19 cellular contexts compared by ENCODE assay signal in genomic region chr22:40395607-40396006, GRCh38. TPM values are rescaled to one million over a fixed set of nuclear protein-coding genes. Genes with fewer than 3 reads are reported as not detected.
A peak's percentile ranks its signal among the peaks of the same experiment; 100 is the strongest.
DNase-seq lines count a peak whose midpoint lies in the region; ATAC-seq and TF ChIP-seq lines count a peak whose summit lies in the region.
"Had no signal": no experiment of that assay in that cellular context is flagged by ENCODE, and none has a peak within 500 bp of the region (broad histone marks: within the 10 kb centered on the region; RNA-seq: fewer than 3 reads in every experiment).

No MANE protein-coding gene starts in this region.

- H3K4me3 ChIP-seq in A673 (ENCODE audit: low read depth, low read length, poor library complexity, severe bottlenecking) = no peak overlapping the region
- no peak overlapping the region for H3K4me3 ChIP-seq in HEK293 (ENCODE audit: low read depth, low read length)
- no peak overlapping the region for H3K4me3 ChIP-seq in colonic mucosa
- no peak overlapping the region for H3K4me3 ChIP-seq in osteoblast (ENCODE audit: insufficient read depth, low read length)
- H3K4me3 ChIP-seq: left lung, mucosa of descending colon, pancreas, sigmoid colon had no signal

- no peak overlapping the region for H2AFZ ChIP-seq in osteoblast (ENCODE audit: low read length)

- H3K9me3 ChIP-seq in A673 (ENCODE audit: low read depth, low read length, poor library complexity, severe bottlenecking) (no peaks in the 10 kb centered on the region), HEK293 (ENCODE audit: control insufficient read depth, insufficient read depth, low read depth, low read length) (no peaks in the 10 kb centered on the region), colonic mucosa (no peaks in the 10 kb centered on the region), osteoblast (ENCODE audit: low read depth, low read length) (no peaks in the 10 kb centered on the region)
- H3K9me3 ChIP-seq: left lung, mucosa of descending colon, pancreas, sigmoid colon had no signal

- no peak overlapping the region for H3K4me2 ChIP-seq in osteoblast (ENCODE audit: insufficient read depth, low read length)
- H3K4me2 ChIP-seq: KMS-11 had no signal

- H3K27me3 ChIP-seq in A673 (replicated peaks; ENCODE audit: insufficient read depth, low read depth, low read length, poor library complexity) (no peaks in the 10 kb centered on the region), colonic mucosa (no peaks in the 10 kb centered on the region), osteoblast (ENCODE audit: insufficient read depth, low read length) (no peaks in the 10 kb centered on the region)
- H3K27me3 ChIP-seq: left lung, pancreas, sigmoid colon had no signal

- H3K9ac ChIP-seq in colonic mucosa (ENCODE audit: low read depth in 2 of 2, low read length in 2 of 2) = no peak overlapping the region
- H3K9ac ChIP-seq: KMS-11 had no signal

- peaks cover 5% of the 10 kb centered on the region for H4K20me1 ChIP-seq in osteoblast (ENCODE audit: insufficient read depth, low read length)

- H3K36me3 ChIP-seq in A673 (ENCODE audit: insufficient read depth, low read length, poor library complexity, severe bottlenecking) (peaks cover 7% of the 10 kb centered on the region), HEK293 (ENCODE audit: control insufficient read depth in 2 of 2, insufficient read depth in 1 of 2, low read length in 2 of 2) (peaks cover 10 to 17% of the 10 kb centered on the region in 2 experiments; a peak in 2 of 3 replicates), colonic mucosa (no peaks in the 10 kb centered on the region), osteoblast (ENCODE audit: insufficient read depth, low read length) (peaks cover 9% of the 10 kb centered on the region)
- H3K36me3 ChIP-seq: pancreas had no signal

- TF ChIP-seq CTCF in A673 (conservative IDR thresholded peaks at IDR 0.05; ENCODE audit: low read depth, low read length) (no peak), HEK293 (tag by site-specific recombination; IDR thresholded peaks at IDR 0.05) (no peak), colonic mucosa (IDR thresholded peaks at IDR 0.05) (no peak), osteoblast (IDR thresholded peaks at IDR 0.05; ENCODE audit: extremely low read depth, low read depth, low read length) (no peak)

- DNase-seq in A673 (ENCODE audit: low spot score) (no peak), colonic mucosa (no peak), osteoblast (ENCODE audit: insufficient read length, low spot score, missing footprints) (peak; percentile 46), NCI-H1694 (lab: John Stamatoyannopoulos, UW) (no peak), DMS53 treated with DMSO at 0.1 percent for 48 hours (lab: John Stamatoyannopoulos, UW; ENCODE audit: unreplicated experiment) (no peak)
- no peak for DNase-seq in stimulated activated naive CD4-positive, alpha-beta T cell (lab: John Stamatoyannopoulos, UW)
- DNase-seq: activated CD4-positive, alpha-beta T cell treated with anti-CD3 and anti-CD28 coated beads for 48 hours; dermis blood vessel endothelial cell; DND-41; mucosa of descending colon; NCI-H2081 treated with DMSO at 0.1 percent for 48 hours; sigmoid colon; stimulated activated CD4-positive, alpha-beta T cell treated with anti-CD3 and anti-CD28 coated beads, Interleukin-1b, Interleukin-23, amount 100 ng/mL, for 48 hours; stimulated activated naive CD8-positive, alpha-beta T cell treated with anti-CD3 and anti-CD28 coated beads, Interleukin-15, amount 100 ng/mL, for 72 hours had no signal

- ATAC-seq in HG02642 (IDR thresholded peaks at IDR 0.05; ENCODE audit: poor library complexity, unreplicated experiment) = no peak
- ATAC-seq: mucosa of descending colon; stimulated activated naive CD8-positive, alpha-beta T cell treated with anti-CD3 and anti-CD28 coated beads, Interleukin-15, amount 100 ng/mL, for 72 hours had no signal

- BruUV-seq in A673 (replicated peaks; lab: Mats Ljungman, UMichigan) = no TSS peak

- intact Hi-C loops in A673 (cut with micrococcal nuclease; ENCODE audit: unreplicated experiment) (no loop called here), colonic mucosa (cut with DNase I) (no loop called here)

- H3K79me2 ChIP-seq in osteoblast (ENCODE audit: insufficient read depth, low read length) = peaks cover 15% of the 10 kb centered on the region

- POLR2A ChIA-PET in A673 (lab: Charles Lee; ENCODE audit: low non-redundant PET) = no interaction called here
- POLR2A ChIA-PET in HEK293 (lab: Yijun Ruan, JAX) = no interaction called here

- CTCF ChIA-PET in A673 (lab: Charles Lee) = no interaction called here
- CTCF ChIA-PET in HEK293 (lab: Yijun Ruan, JAX) = interaction anchor here (0.7 kb wide), 1 partner anchor 250 kb away, joined by 4 read pairs; no protein-coding TSS in a partner anchor

- H3K4me1 ChIP-seq in A673 (ENCODE audit: insufficient read depth, low read length, poor library complexity, severe bottlenecking) (peaks cover 59% of the 10 kb centered on the region), HEK293 (ENCODE audit: control insufficient read depth, insufficient read depth, low read length) (peaks cover 5% of the 10 kb centered on the region), colonic mucosa (no peaks in the 10 kb centered on the region), osteoblast (ENCODE audit: insufficient read depth, low read length) (peaks cover 6% of the 10 kb centered on the region)
- H3K4me1 ChIP-seq: sigmoid colon had no signal

- peak overlapping the region; percentile 83 for H3K27ac ChIP-seq in A673 (ENCODE audit: low read depth, low read length, poor library complexity, severe bottlenecking)
- no peak overlapping the region for H3K27ac ChIP-seq in HEK293 (ENCODE audit: extremely low read depth, low read depth, low read length)
- peak overlapping the region; percentile 55 for H3K27ac ChIP-seq in colonic mucosa
- no peak overlapping the region for H3K27ac ChIP-seq in osteoblast (ENCODE audit: low read depth, low read length)
- H3K27ac ChIP-seq: KMS-11, sigmoid colon had no signal

TF ChIP-seq in HEK293, 187 proteins besides CTCF, POLR2A, EP300 and RAD21:
- TF ChIP-seq ZNF707 (tag by site-specific recombination; IDR thresholded peaks at IDR 0.05) = no peak
- no peak for TF ChIP-seq GLI2 (tag by site-specific recombination; IDR thresholded peaks at IDR 0.05; ENCODE audit: borderline replicate concordance, low read depth)
- TF ChIP-seq SCRT1 (tag by site-specific recombination; IDR thresholded peaks at IDR 0.05; ENCODE audit: borderline replicate concordance) = peak; percentile 60; the same call in 1 of the 2 replicates
- no peak for TF ChIP-seq ZNF19 (tag by site-specific recombination; IDR thresholded peaks at IDR 0.05; ENCODE audit: low read depth)
- TF ChIP-seq ZNF280D (tag by site-specific recombination; IDR thresholded peaks at IDR 0.05) = no peak
- peak; percentile 67 for TF ChIP-seq SCRT2 (tag by site-specific recombination; IDR thresholded peaks at IDR 0.05)
- TF ChIP-seq TRIM28 (IDR thresholded peaks at IDR 0.05; ENCODE audit: borderline replicate concordance, low read length) = no peak
- TF ChIP-seq ZNF623 (tag by site-specific recombination; IDR thresholded peaks at IDR 0.05) = no peak
- no peak for TF ChIP-seq ZNF184 (tag by site-specific recombination; IDR thresholded peaks at IDR 0.05)
TF ChIP-seq in HEK293: peak in this region for 2.

RNA-seq across cellular contexts. Expression of gene SGSM3, which starts 25.2 kb away (rescaled TPM):
- total RNA-seq in A673 (2021) (91.1 and 96.1 TPM in 2 replicates), colonic mucosa (100 to 1,000 TPM; 108 to 146 TPM), osteoblast (31.2 and 35.5 TPM in 2 replicates)

RNA-seq across cellular contexts. Expression of gene ADSL, which starts 49.3 kb away (rescaled TPM):
- total RNA-seq in A673 (2021) (133 and 144 TPM in 2 replicates), colonic mucosa (10 to 100 TPM; 26.4 to 47.0 TPM), osteoblast (120 and 155 TPM in 2 replicates)

Comparison
In these comparisons a context has a peak if more than half of its experiments do, and no peak if none do; other contexts are left out.
1. H3K27ac ChIP-seq: peak in A673 (single experiment) and colonic mucosa (single experiment); none in HEK293 (single experiment) and osteoblast (single experiment).